Comparison of ENCODE assay signal across 15 cellular contexts in genomic region chr7:142584765-142585164, GRCh38.
DNase-seq lines count a peak whose midpoint lies in the region; ATAC-seq and TF ChIP-seq lines count a peak whose summit lies in the region.
"Had no signal": no experiment of that assay in that cellular context is flagged by ENCODE, and none has a peak within 500 bp of the region (broad histone marks: within the 10 kb centered on the region; RNA-seq: fewer than 3 reads in every experiment).

No MANE protein-coding gene starts in this region.

- H4K20me1 ChIP-seq in mammary epithelial cell (ENCODE audit: insufficient read depth, low read length): no peaks in the 10 kb centered on the region

- H3K36me3 ChIP-seq in mammary epithelial cell (ENCODE audit: insufficient read depth, low read length): no peaks in the 10 kb centered on the region
- no peaks in the 10 kb centered on the region for H3K36me3 ChIP-seq in breast epithelium
- no peaks in the 10 kb centered on the region for H3K36me3 ChIP-seq in brain microvascular endothelial cell (replicated peaks)
- no peaks in the 10 kb centered on the region for H3K36me3 ChIP-seq in lower lobe of right lung

- no peaks in the 10 kb centered on the region for H3K79me2 ChIP-seq in mammary epithelial cell (ENCODE audit: insufficient read depth, low read length)

- no peak for TF ChIP-seq POLR2A in breast epithelium (IDR thresholded peaks at IDR 0.05)

- no peaks in the 10 kb centered on the region for H3K9me3 ChIP-seq in mammary epithelial cell (replicated peaks; ENCODE audit: insufficient read depth, low read length)
- H3K9me3 ChIP-seq in breast epithelium: no peaks in the 10 kb centered on the region
- H3K9me3 ChIP-seq in lower lobe of right lung: no peaks in the 10 kb centered on the region

- in situ Hi-C loops in mammary epithelial cell (cut with MboI; ENCODE audit: low sequenced_read_pairs in 2 of 2): loop anchor here in 1 of 2 donors (5.0 kb wide), 1 partner anchor 47 kb away; no protein-coding TSS in a partner anchor
- in situ Hi-C loops in brain microvascular endothelial cell (cut with HindIII; ENCODE audit: low pct_ligation_motif_present, low sequenced_read_pairs): no loop called here

- no peak for ATAC-seq in lower lobe of right lung
- no peak for ATAC-seq in GM19351 (IDR thresholded peaks at IDR 0.05; ENCODE audit: unreplicated experiment)
- no peak for ATAC-seq in GM19455 (IDR thresholded peaks at IDR 0.05; ENCODE audit: unreplicated experiment)

- H3K4me3 ChIP-seq in mammary epithelial cell (replicated peaks in 1 of 3; ENCODE audit: insufficient read depth in 1 of 3, low read depth in 2 of 3, low read length in 3 of 3) (no peak overlapping the region), breast epithelium (no peak overlapping the region), brain microvascular endothelial cell (ENCODE audit: low read depth, low read length) (no peak overlapping the region), fibroblast of villous mesenchyme (ENCODE audit: low read depth, low read length) (no peak overlapping the region), lower lobe of right lung (no peak overlapping the region)

- dilution Hi-C loops in mammary epithelial cell (cut with HindIII; ENCODE audit: low sequenced_read_pairs): no loop called here

- WGBS in mammary epithelial cell (ENCODE audit: low coverage, missing lambda C conversion rate): 97% methylated on average over 2 of the region's 2 CpGs

- intact Hi-C loops in mammary epithelial cell (cut with micrococcal nuclease) (loop anchor here (10.0 kb wide), 1 partner anchor 230 kb away; no protein-coding TSS in a partner anchor), breast epithelium (cut with DNase I; ENCODE audit: low total_unique reads) (no loop called here), lower lobe of right lung (cut with DNase I) (no loop called here)

- no peak for TF ChIP-seq CTCF in mammary epithelial cell (conservative IDR thresholded peaks at IDR 0.05 in 1 of 2, IDR thresholded peaks at IDR 0.05 in 1 of 2; ENCODE audit: extremely low read depth in 1 of 2, insufficient read depth in 1 of 2, low read depth in 1 of 2, low read length in 2 of 2)
- TF ChIP-seq CTCF in breast epithelium (IDR thresholded peaks at IDR 0.05): no peak
- TF ChIP-seq CTCF in brain microvascular endothelial cell (IDR thresholded peaks at IDR 0.05; ENCODE audit: low read depth, low read length, missing control alignments): no peak
- no peak for TF ChIP-seq CTCF in fibroblast of villous mesenchyme (IDR thresholded peaks at IDR 0.05; ENCODE audit: insufficient read depth, low read depth, low read length)
- no peak for TF ChIP-seq CTCF in lower lobe of right lung (IDR thresholded peaks at IDR 0.05)

- no peak overlapping the region for H3K4me2 ChIP-seq in mammary epithelial cell (ENCODE audit: insufficient read depth, low read depth, low read length)
- H3K4me2 ChIP-seq: KMS-11 had no signal

- H3K9ac ChIP-seq in mammary epithelial cell (ENCODE audit: insufficient read depth, low read length): no peak overlapping the region
- H3K9ac ChIP-seq: KMS-11 had no signal

- H2AFZ ChIP-seq in mammary epithelial cell (ENCODE audit: low read depth, low read length): no peak overlapping the region

- H3K27ac ChIP-seq in mammary epithelial cell (ENCODE audit: insufficient read depth, low read depth, low read length) (no peak overlapping the region), breast epithelium (no peak overlapping the region), brain microvascular endothelial cell (peak overlapping the region; percentile 3), lower lobe of right lung (no peak overlapping the region)
- H3K27ac ChIP-seq: C4-2B, KMS-11 had no signal

- peaks cover 28% of the 10 kb centered on the region for H3K4me1 ChIP-seq in mammary epithelial cell (ENCODE audit: insufficient read depth, low read length)
- no peaks in the 10 kb centered on the region for H3K4me1 ChIP-seq in breast epithelium
- H3K4me1 ChIP-seq in lower lobe of right lung: no peaks in the 10 kb centered on the region

- H3K27me3 ChIP-seq in mammary epithelial cell (ENCODE audit: insufficient read depth, low read length) (no peaks in the 10 kb centered on the region), breast epithelium (no peaks in the 10 kb centered on the region), brain microvascular endothelial cell (replicated peaks) (no peaks in the 10 kb centered on the region), lower lobe of right lung (ENCODE audit: low read depth) (no peaks in the 10 kb centered on the region)

- DNase-seq in mammary epithelial cell (peak; percentile 24), breast epithelium (ENCODE audit: low spot score in 2 of 2) (no peak), brain microvascular endothelial cell (no peak), fibroblast of villous mesenchyme (ENCODE audit: low read depth) (peak; percentile 46), lower lobe of right lung (no peak), NCI-H2227 treated with DMSO at 0.1 percent for 48 hours (lab: John Stamatoyannopoulos, UW) (no peak)
- DNase-seq: 8988T, NCI-H1105 treated with DMSO at 0.1 percent for 48 hours, NCI-H187, NCI-H510A, SIG-M5 had no signal

- CTCF ChIA-PET in mammary epithelial cell (lab: Charles Lee; ENCODE audit: low non-redundant PET): interaction anchor here (0.6 to 0.7 kb wide), 2 partner anchors 50 to 199 kb away, joined by 4 to 29 read pairs; no protein-coding TSS in a partner anchor

- BruUV-seq in mammary epithelial cell (replicated peaks; lab: Mats Ljungman, UMichigan): no TSS peak

Comparison
In these comparisons a context has a peak if more than half of its experiments do, and no peak if none do; other contexts are left out.
1. DNase-seq: peak in mammary epithelial cell (single experiment) and fibroblast of villous mesenchyme (single experiment); none in breast epithelium (0 of 2), brain microvascular endothelial cell (single experiment), lower lobe of right lung (single experiment) and NCI-H2227 treated with DMSO at 0.1 percent for 48 hours (single experiment).